26 cellular contexts compared by ENCODE assay signal in genomic region chr6:104656235-104656634, GRCh38.
"Had no signal": no experiment of that assay in that cellular context is flagged by ENCODE, and none has a peak within 500 bp of the region (broad histone marks: within the 10 kb centered on the region; RNA-seq: fewer than 3 reads in every experiment).

No MANE protein-coding gene starts in this region.

- H3K27ac ChIP-seq: epithelial cell of prostate, esophagus squamous epithelium, gastroesophageal sphincter, left ventricle myocardium inferior, lower lobe of right lung, ovary, right atrium auricular region, testis, tibial nerve had no signal

- H3K4me1 Mint-ChIP-seq: immature natural killer cell, memory B cell, natural killer cell, neural crest cell had no signal

- FAIRE-seq: colon, kidney, small intestine had no signal

- H3K9me3 Mint-ChIP-seq: dendritic cell treated with granulocyte-macrophage colony-stimulating factor and Interleukin-4, amounts not matched to agents 40 ng/mL and 50 ng/mL, for 4 days; effector memory CD8-positive, alpha-beta T cell; memory B cell; natural killer cell; neural crest cell; stimulated activated naive CD8-positive, alpha-beta T cell treated with anti-CD3 and anti-CD28 coated beads, Interleukin-15, Interleukin-2, amounts not matched to agents 100 ng/mL and 50 ng/mL, for 24 hours had no signal

- ATAC-seq: effector memory CD8-positive, alpha-beta T cell; gastroesophageal sphincter; left cardiac atrium; lower lobe of right lung; natural killer cell had no signal

- H3K27me3 ChIP-seq: esophagus squamous epithelium, gastroesophageal sphincter, ovary, right atrium auricular region, testis, tibial nerve had no signal

- H3K27me3 Mint-ChIP-seq: dendritic cell treated with granulocyte-macrophage colony-stimulating factor and Interleukin-4, amounts not matched to agents 40 ng/mL and 50 ng/mL, for 4 days; stimulated activated naive CD8-positive, alpha-beta T cell treated with anti-CD3 and anti-CD28 coated beads, Interleukin-15, Interleukin-2, amounts not matched to agents 100 ng/mL and 50 ng/mL, for 24 hours had no signal

- DNase-seq: effector memory CD8-positive, alpha-beta T cell; esophagus squamous epithelium; foreskin fibroblast; glutamatergic neuron; immature natural killer cell; kidney; left cardiac atrium; left ventricle myocardium inferior; lower lobe of right lung; natural killer cell; nucleus accumbens; ovary; small intestine; stimulated activated CD4-positive, alpha-beta T cell treated with anti-CD3 and anti-CD28 coated beads, Interleukin-12 subunit alpha, Interleukin-12 subunit beta, amount 100 ng/mL, for 4 hours; stimulated activated CD4-positive, alpha-beta T cell treated with anti-CD3 and anti-CD28 coated beads, Interleukin-2, amount 100 ng/mL, for 48 hours; testis had no signal

- H3K27ac Mint-ChIP-seq: dendritic cell treated with granulocyte-macrophage colony-stimulating factor and Interleukin-4, amounts not matched to agents 40 ng/mL and 50 ng/mL, for 4 days; effector memory CD8-positive, alpha-beta T cell; immature natural killer cell; memory B cell; mesothelial cell of epicardium; natural killer cell; stimulated activated naive CD8-positive, alpha-beta T cell treated with anti-CD3 and anti-CD28 coated beads, Interleukin-15, Interleukin-2, amounts not matched to agents 100 ng/mL and 50 ng/mL, for 24 hours had no signal

- H3K36me3 ChIP-seq: esophagus squamous epithelium, gastroesophageal sphincter, left ventricle myocardium inferior, lower lobe of right lung, ovary, right atrium auricular region, tibial nerve had no signal

- H3K4me3 ChIP-seq: esophagus squamous epithelium, gastroesophageal sphincter, left ventricle myocardium inferior, lower lobe of right lung, ovary, right atrium auricular region, testis, tibial nerve had no signal

- H3K4me1 ChIP-seq: esophagus squamous epithelium, gastroesophageal sphincter, left ventricle myocardium inferior, lower lobe of right lung, right atrium auricular region, testis, tibial nerve had no signal

- H3K4me3 Mint-ChIP-seq: dendritic cell treated with granulocyte-macrophage colony-stimulating factor and Interleukin-4, amounts not matched to agents 40 ng/mL and 50 ng/mL, for 4 days; effector memory CD8-positive, alpha-beta T cell; immature natural killer cell; memory B cell; mesothelial cell of epicardium; natural killer cell; neural crest cell; stimulated activated naive CD8-positive, alpha-beta T cell treated with anti-CD3 and anti-CD28 coated beads, Interleukin-15, Interleukin-2, amounts not matched to agents 100 ng/mL and 50 ng/mL, for 24 hours had no signal

- H3K9me3 ChIP-seq: lower lobe of right lung, ovary, right atrium auricular region, testis had no signal

- H3K36me3 Mint-ChIP-seq: immature natural killer cell, memory B cell, natural killer cell had no signal
